ENCODE assay signal across 8 cellular contexts in the genomic region with DNA sequence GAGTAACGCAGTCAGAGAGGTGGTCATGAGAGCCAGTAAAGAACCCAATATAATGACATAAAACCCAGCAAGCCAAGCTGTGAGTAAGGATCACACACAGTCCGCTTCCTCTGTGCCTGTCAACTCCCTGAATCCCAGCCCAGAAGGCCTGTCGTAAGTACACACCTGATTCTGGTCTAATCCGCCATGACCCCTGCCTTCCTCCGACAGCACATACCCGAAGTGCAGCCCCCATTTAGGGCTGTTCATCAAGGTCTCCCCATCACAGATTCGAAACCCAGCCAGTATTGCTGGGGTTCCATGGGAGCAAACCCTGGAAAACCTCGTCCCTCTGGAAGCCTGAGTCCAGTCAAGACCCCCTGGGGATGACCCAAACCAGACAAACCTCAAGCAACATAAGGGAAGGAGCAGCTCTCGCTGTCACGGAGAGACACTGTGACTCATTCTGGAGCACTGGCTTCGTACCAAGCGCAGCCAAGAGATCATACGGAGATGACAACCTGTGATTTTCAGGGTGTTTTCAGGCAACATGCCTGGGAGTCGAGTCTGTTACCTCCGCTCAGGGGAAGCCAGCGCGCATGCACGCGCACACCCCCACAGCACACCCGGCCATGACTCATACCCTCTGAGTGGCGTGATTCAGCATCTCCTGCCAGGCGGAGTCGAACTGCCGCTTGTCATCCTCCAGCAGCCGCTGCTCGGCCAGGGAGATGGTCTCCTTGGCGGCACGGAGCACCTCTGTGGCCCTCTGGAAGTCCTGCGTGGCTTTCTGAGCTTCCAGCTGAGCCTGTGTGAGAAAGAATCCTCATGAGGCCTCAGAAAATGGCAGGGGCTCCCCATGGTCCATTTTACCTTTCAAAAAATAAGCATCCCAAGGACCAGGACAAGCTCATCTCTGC.
DNase-seq lines count a peak whose midpoint lies in the region; ATAC-seq and TF ChIP-seq lines count a peak whose summit lies in the region.

No MANE protein-coding gene starts in this region.

- peaks cover 11% of the 10 kb centered on the region in 2 donors for H3K36me3 Mint-ChIP-seq in naive B cell
- H3K36me3 Mint-ChIP-seq in stimulated activated effector memory CD8-positive, alpha-beta T cell treated with anti-CD3 and anti-CD28 coated beads, Interleukin-12 subunit alpha, Interleukin-12 subunit beta, amount 100 ng/mL, for 72 hours = peaks cover 35% of the 10 kb centered on the region

- H3K9me3 Mint-ChIP-seq in naive B cell = no peaks in the 10 kb centered on the region
- no peaks in the 10 kb centered on the region for H3K9me3 Mint-ChIP-seq in stimulated activated effector memory CD8-positive, alpha-beta T cell treated with anti-CD3 and anti-CD28 coated beads, Interleukin-12 subunit alpha, Interleukin-12 subunit beta, amount 100 ng/mL, for 72 hours

- peaks cover 72 to 93% (median 90%) of the 10 kb centered on the region in 3 donors for H3K4me1 Mint-ChIP-seq in naive B cell
- peaks cover 88% of the 10 kb centered on the region for H3K4me1 Mint-ChIP-seq in stimulated activated effector memory CD8-positive, alpha-beta T cell treated with anti-CD3 and anti-CD28 coated beads, Interleukin-12 subunit alpha, Interleukin-12 subunit beta, amount 100 ng/mL, for 72 hours

- DNase-seq in DMS 273 treated with DMSO at 0.1 percent for 48 hours (lab: John Stamatoyannopoulos, UW) (peak; percentile 51), HEK293T (ENCODE audit: extremely low spot score) (peak; percentile 27), NOMO-1 (lab: John Stamatoyannopoulos, UW; ENCODE audit: unreplicated experiment in 2 of 2) (peak; percentile 89 to 96), activated T-cell treated with anti-CD3 and anti-CD28 coated beads for 4 hours (peak; percentile 81), epithelial cell of proximal tubule (ENCODE audit: low read depth) (peak; percentile 25), naive B cell (peak; percentile 38), HuH-7 (ENCODE audit: low spot score) (no peak)
- DNase-seq in stimulated activated effector memory CD8-positive, alpha-beta T cell treated with anti-CD3 and anti-CD28 coated beads, Interleukin-12 subunit alpha, Interleukin-12 subunit beta, amount 100 ng/mL, for 72 hours (ENCODE audit: low spot score in 2 of 2) = peak; percentile 65 to 87

- no peak for TF ChIP-seq CTCF in epithelial cell of proximal tubule (conservative IDR thresholded peaks at IDR 0.05; ENCODE audit: low read depth, low read length)

- POLR2A ChIA-PET in HEK293T (lab: Yijun Ruan, JAX) = interaction anchor here (1.6 kb wide), 1 partner anchor 170 kb away, joined by 5 read pairs; a partner anchor contains a TSS

- no peaks in the 10 kb centered on the region for H3K27me3 Mint-ChIP-seq in naive B cell

- peak overlapping the region; percentile 52 to 87 (median 60) for H3K4me3 Mint-ChIP-seq in naive B cell
- peak overlapping the region; percentile 65 for H3K4me3 Mint-ChIP-seq in stimulated activated effector memory CD8-positive, alpha-beta T cell treated with anti-CD3 and anti-CD28 coated beads, Interleukin-12 subunit alpha, Interleukin-12 subunit beta, amount 100 ng/mL, for 72 hours

- H3K27ac Mint-ChIP-seq in naive B cell = peak overlapping the region; percentile 56 to 94 (median 82)
- peak overlapping the region; percentile 91 for H3K27ac Mint-ChIP-seq in stimulated activated effector memory CD8-positive, alpha-beta T cell treated with anti-CD3 and anti-CD28 coated beads, Interleukin-12 subunit alpha, Interleukin-12 subunit beta, amount 100 ng/mL, for 72 hours

- no peak overlapping the region for H3K4me3 ChIP-seq in epithelial cell of proximal tubule (ENCODE audit: low read depth, low read length)

- no peak for ATAC-seq in naive B cell (ENCODE audit: low read depth in 2 of 2)
- ATAC-seq in stimulated activated effector memory CD8-positive, alpha-beta T cell treated with anti-CD3 and anti-CD28 coated beads, Interleukin-12 subunit alpha, Interleukin-12 subunit beta, amount 100 ng/mL, for 72 hours = peak; percentile 92

- CTCF ChIA-PET in HEK293T (lab: Yijun Ruan, JAX) = interaction anchor here (0.7 to 1.8 kb wide), 5 partner anchors 10 to 136 kb away, joined by 3 to 12 read pairs (median 6); a partner anchor contains a TSS

TF ChIP-seq in HEK293T, 16 proteins besides CTCF, POLR2A, EP300 and RAD21:
- no peak for TF ChIP-seq BHLHE40 (IDR thresholded peaks at IDR 0.05; ENCODE audit: borderline replicate concordance)
- TF ChIP-seq ZNF384 (IDR thresholded peaks at IDR 0.05) = no peak
- TF ChIP-seq NFRKB (IDR thresholded peaks at IDR 0.05) = no peak
- no peak for TF ChIP-seq L3MBTL2 (conservative IDR thresholded peaks at IDR 0.05)
- no peak for TF ChIP-seq FOXA1 (IDR thresholded peaks at IDR 0.05)
- no peak for TF ChIP-seq HDGF (IDR thresholded peaks at IDR 0.05; ENCODE audit: borderline replicate concordance)
- TF ChIP-seq SP1 (IDR thresholded peaks at IDR 0.05) = no peak
- TF ChIP-seq TARDBP (IDR thresholded peaks at IDR 0.05) = no peak
- TF ChIP-seq CTBP1 (IDR thresholded peaks at IDR 0.05; ENCODE audit: borderline replicate concordance) = no peak
- no peak for TF ChIP-seq ELF4 (IDR thresholded peaks at IDR 0.05)
- TF ChIP-seq, protein P1, sequence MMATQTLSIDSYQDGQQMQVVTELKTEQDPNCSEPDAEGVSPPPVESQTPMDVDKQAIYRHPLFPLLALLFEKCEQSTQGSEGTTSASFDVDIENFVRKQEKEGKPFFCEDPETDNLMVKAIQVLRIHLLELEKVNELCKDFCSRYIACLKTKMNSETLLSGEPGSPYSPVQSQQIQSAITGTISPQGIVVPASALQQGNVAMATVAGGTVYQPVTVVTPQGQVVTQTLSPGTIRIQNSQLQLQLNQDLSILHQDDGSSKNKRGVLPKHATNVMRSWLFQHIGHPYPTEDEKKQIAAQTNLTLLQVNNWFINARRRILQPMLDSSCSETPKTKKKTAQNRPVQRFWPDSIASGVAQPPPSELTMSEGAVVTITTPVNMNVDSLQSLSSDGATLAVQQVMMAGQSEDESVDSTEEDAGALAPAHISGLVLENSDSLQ (IDR thresholded peaks at IDR 0.05) = no peak
- TF ChIP-seq FOXM1 (IDR thresholded peaks at IDR 0.05; ENCODE audit: borderline replicate concordance) = no peak
- TF ChIP-seq ARNT (IDR thresholded peaks at IDR 0.05) = no peak
- no peak for TF ChIP-seq FOXK2 (IDR thresholded peaks at IDR 0.05)
TF ChIP-seq in HEK293T: peak in this region for 0.
